14 cellular contexts compared by ENCODE assay signal in the genomic region with DNA sequence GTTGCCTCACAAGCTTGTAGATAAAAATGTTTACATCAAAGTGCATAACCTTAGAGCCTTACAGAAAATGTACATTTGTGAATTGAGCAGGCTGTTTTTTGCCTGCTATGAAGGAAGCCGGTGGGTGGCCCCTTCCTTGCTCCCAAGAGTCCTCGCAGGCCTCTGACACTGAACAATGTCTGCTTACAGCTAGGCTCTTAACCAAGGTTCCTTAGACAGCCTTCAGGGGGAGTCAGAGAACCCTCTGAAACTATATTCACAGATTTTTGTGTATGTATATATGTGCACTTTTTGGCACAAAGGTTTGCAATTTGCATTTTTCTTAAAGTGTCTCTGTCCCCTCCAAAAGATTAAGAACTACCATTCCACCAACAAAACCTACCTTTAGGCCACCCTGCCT.
DNase-seq lines count a peak whose midpoint lies in the region; ATAC-seq and TF ChIP-seq lines count a peak whose summit lies in the region.
"Had no signal": no experiment of that assay in that cellular context is flagged by ENCODE, and none has a peak within 500 bp of the region (broad histone marks: within the 10 kb centered on the region; RNA-seq: fewer than 3 reads in every experiment).

No MANE protein-coding gene starts in this region.

- no peaks in the 10 kb centered on the region for H3K9me3 ChIP-seq in Karpas-422 (ENCODE audit: low read length)
- H3K9me3 ChIP-seq: mucosa of descending colon, thoracic aorta had no signal

- H2AFZ ChIP-seq in Karpas-422 (ENCODE audit: low read length), result no peak overlapping the region

- DNase-seq in GM12864 (ENCODE audit: low read depth) (no peak), Karpas-422 (peak; percentile 45), astrocyte of the spinal cord (ENCODE audit: low read depth, low spot score) (no peak), left kidney (ENCODE audit: low read depth, low spot score) (peak; percentile 1)
- DNase-seq: activated CD4-positive, CD25-positive, alpha-beta regulatory T cell treated with anti-CD3 and anti-CD28 coated beads, Interleukin-2, amount 50 U/mL, for 72 hours; activated T-cell treated with anti-CD3 and anti-CD28 coated beads, Interleukin-2, amount 50 U/mL, for 48 hours; Calu3; mucosa of descending colon; Right ventricle myocardium superior had no signal

- H3K27me3 ChIP-seq in Karpas-422 (ENCODE audit: low read length), result no peaks in the 10 kb centered on the region

- H3K4me2 ChIP-seq in Karpas-422 (ENCODE audit: low read depth, low read length, poor library complexity, severe bottlenecking), result no peak overlapping the region

- no peaks in the 10 kb centered on the region for H3K4me1 ChIP-seq in Karpas-422 (ENCODE audit: low read length)

- H3K4me3 ChIP-seq in GM12864 (ENCODE audit: low read depth, low read length), result no peak overlapping the region
- no peak overlapping the region for H3K4me3 ChIP-seq in Karpas-422 (ENCODE audit: low read length)
- H3K4me3 ChIP-seq in astrocyte of the spinal cord (ENCODE audit: low read depth, low read length), result no peak overlapping the region
- H3K4me3 ChIP-seq: mucosa of descending colon, thoracic aorta had no signal

- no peaks in the 10 kb centered on the region for H3K9me2 ChIP-seq in Karpas-422 (replicated peaks; ENCODE audit: insufficient read depth, low read length)

- no peak overlapping the region for H3K27ac ChIP-seq in Karpas-422 (ENCODE audit: low read length)
- H3K27ac ChIP-seq: thoracic aorta had no signal

- no peak for ATAC-seq in GM18498 (IDR thresholded peaks at IDR 0.05; ENCODE audit: unreplicated experiment)
- no peak for ATAC-seq in HG02571 (IDR thresholded peaks at IDR 0.05; ENCODE audit: unreplicated experiment)
- no peak for ATAC-seq in GM18511 (IDR thresholded peaks at IDR 0.05; ENCODE audit: unreplicated experiment)
- ATAC-seq in HG02970 (IDR thresholded peaks at IDR 0.05; ENCODE audit: low FRiP score, unreplicated experiment), result no peak
- ATAC-seq: mucosa of descending colon had no signal

- no peaks in the 10 kb centered on the region for H4K20me1 ChIP-seq in Karpas-422 (ENCODE audit: insufficient read depth, low read depth, low read length)

- H3K9ac ChIP-seq in Karpas-422 (ENCODE audit: low read length), result no peak overlapping the region

- peak; percentile 27 for TF ChIP-seq CTCF in GM12864 (IDR thresholded peaks at IDR 0.05; ENCODE audit: low read depth, low read length, missing control alignments)
- peak; percentile 26 for TF ChIP-seq CTCF in astrocyte of the spinal cord (IDR thresholded peaks at IDR 0.05; ENCODE audit: low read depth, low read length)

- in situ Hi-C loops in astrocyte of the spinal cord (cut with HindIII; ENCODE audit: low sequenced_read_pairs), result no loop called here

- H3K79me2 ChIP-seq in Karpas-422 (ENCODE audit: low read length), result no peaks in the 10 kb centered on the region

- no peaks in the 10 kb centered on the region for H3K36me3 ChIP-seq in Karpas-422 (ENCODE audit: insufficient read depth, low read length)
- H3K36me3 ChIP-seq: thoracic aorta had no signal

Comparison
In these comparisons a context has a peak if more than half of its experiments do, and no peak if none do; other contexts are left out.
1. DNase-seq: peak in Karpas-422 (single experiment) and left kidney (single experiment); none in GM12864 (single experiment) and astrocyte of the spinal cord (single experiment).